In genomic region chr21:26732442-26733221, GRCh38 we compare ENCODE assay signal across 9 cellular contexts.
A peak's percentile ranks its signal among the peaks of the same experiment; 100 is the strongest.
DNase-seq lines count a peak whose midpoint lies in the region; ATAC-seq and TF ChIP-seq lines count a peak whose summit lies in the region.
"Had no signal": no experiment of that assay in that cellular context is flagged by ENCODE, and none has a peak within 500 bp of the region (broad histone marks: within the 10 kb centered on the region; RNA-seq: fewer than 3 reads in every experiment).

No MANE protein-coding gene starts in this region.

- ATAC-seq in activated T-helper 17 cell treated with anti-CD3 and anti-CD28 coated beads, Interleukin-2, amount 50 U/mL, for 72 hours (replicated peaks): no peak

- H3K4me1 Mint-ChIP-seq in activated T-helper 17 cell treated with anti-CD3 and anti-CD28 coated beads, Interleukin-2, amount 50 U/mL, for 72 hours: no peaks in the 10 kb centered on the region
- H3K4me1 Mint-ChIP-seq: activated B cell treated with CpG ODN at 0.5 μM for 24 hours had no signal

- DNase-seq in GM12864 (ENCODE audit: low read depth) (no peak), LHCN-M2 (ENCODE audit: low read depth) (peak; percentile 94), astrocyte of the spinal cord (ENCODE audit: low read depth, low spot score) (peak; percentile 55), iris pigment epithelial cell (ENCODE audit: low read depth) (peak; percentile 57), SKM-1 treated with dmso at 0.1 percent for 144 hours (lab: John Stamatoyannopoulos, UW; ENCODE audit: unreplicated experiment) (no peak), HuH-7.5 (ENCODE audit: low spot score) (no peak)
- DNase-seq in stimulated activated CD4-positive, alpha-beta T cell treated with anti-CD3 and anti-CD28 coated beads, Interleukin-1b, Interleukin-23, amount 100 ng/mL, for 48 hours: peak; percentile 5
- DNase-seq: activated B cell treated with CpG ODN at 0.5 μM for 24 hours had no signal

- H3K4me3 Mint-ChIP-seq in activated T-helper 17 cell treated with anti-CD3 and anti-CD28 coated beads, Interleukin-2, amount 50 U/mL, for 72 hours: no peak overlapping the region
- H3K4me3 Mint-ChIP-seq: activated B cell treated with CpG ODN at 0.5 μM for 24 hours had no signal

- H3K36me3 Mint-ChIP-seq in activated T-helper 17 cell treated with anti-CD3 and anti-CD28 coated beads, Interleukin-2, amount 50 U/mL, for 72 hours (ENCODE audit: low read depth): no peaks in the 10 kb centered on the region

- H3K27ac Mint-ChIP-seq in activated T-helper 17 cell treated with anti-CD3 and anti-CD28 coated beads, Interleukin-2, amount 50 U/mL, for 72 hours: no peak overlapping the region
- H3K27ac Mint-ChIP-seq: activated B cell treated with CpG ODN at 0.5 μM for 24 hours had no signal

- H3K9me3 Mint-ChIP-seq in activated T-helper 17 cell treated with anti-CD3 and anti-CD28 coated beads, Interleukin-2, amount 50 U/mL, for 72 hours: no peaks in the 10 kb centered on the region
- H3K9me3 Mint-ChIP-seq: activated B cell treated with CpG ODN at 0.5 μM for 24 hours had no signal

- H3K27me3 Mint-ChIP-seq in activated T-helper 17 cell treated with anti-CD3 and anti-CD28 coated beads, Interleukin-2, amount 50 U/mL, for 72 hours: peaks cover 17% of the 10 kb centered on the region

- H3K4me3 ChIP-seq in GM12864 (ENCODE audit: low read depth, low read length): no peak overlapping the region
- H3K4me3 ChIP-seq in astrocyte of the spinal cord (ENCODE audit: low read depth, low read length): no peak overlapping the region

- TF ChIP-seq CTCF in GM12864 (IDR thresholded peaks at IDR 0.05; ENCODE audit: low read depth, low read length, missing control alignments): peak; percentile 39
- peak; percentile 71 for TF ChIP-seq CTCF in astrocyte of the spinal cord (IDR thresholded peaks at IDR 0.05; ENCODE audit: low read depth, low read length)

- in situ Hi-C loops in astrocyte of the spinal cord (cut with HindIII; ENCODE audit: low sequenced_read_pairs): no loop called here

Comparison
In these comparisons a context has a peak if more than half of its experiments do, and no peak if none do; other contexts are left out.
1. DNase-seq: peak in LHCN-M2 (single experiment), astrocyte of the spinal cord (single experiment), iris pigment epithelial cell (single experiment) and stimulated activated CD4-positive, alpha-beta T cell treated with anti-CD3 and anti-CD28 coated beads, Interleukin-1b, Interleukin-23, amount 100 ng/mL, for 48 hours (single experiment); none in GM12864 (single experiment), SKM-1 treated with dmso at 0.1 percent for 144 hours (single experiment) and HuH-7.5 (single experiment).